Comparison of ENCODE assay signal across 19 cellular contexts in genomic region chr12:123950476-123951169, GRCh38. TPM values are rescaled to one million over a fixed set of nuclear protein-coding genes. Genes with fewer than 3 reads are reported as not detected.
DNase-seq lines count a peak whose midpoint lies in the region; ATAC-seq and TF ChIP-seq lines count a peak whose summit lies in the region.
"Had no signal": no experiment of that assay in that cellular context is flagged by ENCODE, and none has a peak within 500 bp of the region (broad histone marks: within the 10 kb centered on the region; RNA-seq: fewer than 3 reads in every experiment).

No MANE protein-coding gene starts in this region.

- H3K4ac ChIP-seq in H9 (ENCODE audit: low read depth, low read length): no peak overlapping the region

- H3K27ac Mint-ChIP-seq in H9: no peak overlapping the region
- peak overlapping the region; percentile 100 for H3K27ac Mint-ChIP-seq in glutamatergic neuron (ENCODE audit: unreplicated experiment)
- H3K27ac Mint-ChIP-seq in nephron progenitor cell: peak overlapping the region; percentile 9
- H3K27ac Mint-ChIP-seq: B cell; CD4-positive, alpha-beta T cell had no signal

- H2BK5ac ChIP-seq in H9 (ENCODE audit: insufficient read length, low read length): no peak overlapping the region

- no peak overlapping the region for H3K4me3 Mint-ChIP-seq in H9
- peak overlapping the region; percentile 81 for H3K4me3 Mint-ChIP-seq in glutamatergic neuron (ENCODE audit: unreplicated experiment)
- H3K4me3 Mint-ChIP-seq in nephron progenitor cell: no peak overlapping the region
- H3K4me3 Mint-ChIP-seq: B cell; CD4-positive, alpha-beta T cell had no signal

- H4K8ac ChIP-seq in H9 (replicated peaks; ENCODE audit: insufficient read length, low read depth, low read length): no peak overlapping the region

- H4K5ac ChIP-seq in H9 (ENCODE audit: insufficient read length, low read depth, low read length): no peak overlapping the region

- H3K79me2 ChIP-seq in H9 (ENCODE audit: insufficient read depth, low read length): no peaks in the 10 kb centered on the region

- H2AFZ ChIP-seq in H9 (ENCODE audit: low read length): no peak overlapping the region

- H3K4me2 ChIP-seq in H9 (ENCODE audit: insufficient read depth, insufficient read length, low read length): no peak overlapping the region

- no peaks in the 10 kb centered on the region for H3K23me2 ChIP-seq in H9 (ENCODE audit: insufficient read length, low read depth, low read length, poor library complexity, severe bottlenecking)

- no peak overlapping the region; the same call in 1 of the 2 replicates for H3K14ac ChIP-seq in H9 (ENCODE audit: insufficient read depth, low read length)

- peak; percentile 45 for DNase-seq in activated CD8-positive, alpha-beta memory T cell treated with anti-CD3 and anti-CD28 coated beads for 24 hours
- DNase-seq in activated CD8-positive, alpha-beta memory T cell treated with anti-CD3 and anti-CD28 coated beads, Interleukin-2, amount 50 U/mL, for 48 hours: no peak
- DNase-seq in H9 (peak; percentile 15), glutamatergic neuron (no peak), nephron progenitor cell (no peak), iPS-NIHi11 (ENCODE audit: low spot score) (no peak), C1 segment of cervical spinal cord (lab: John Stamatoyannopoulos, UW) (no peak)
- DNase-seq: Caco-2; CD4-positive, alpha-beta T cell; GDM1; GOT3; NCI-H1105; NCI-H2081 treated with DMSO at 0.1 percent for 48 hours; NCI-H510A; NCI-H748 treated with DMSO at 0.1 percent for 48 hours; SHP77 had no signal

- no peaks in the 10 kb centered on the region for H4K20me1 ChIP-seq in H9 (ENCODE audit: control insufficient read depth, insufficient read depth, insufficient read length)

- H3K79me1 ChIP-seq in H9 (ENCODE audit: insufficient read depth, low read depth, low read length, poor library complexity, severe bottlenecking): no peaks in the 10 kb centered on the region

- no peak overlapping the region for H2BK20ac ChIP-seq in H9 (ENCODE audit: low read depth, low read length, poor library complexity, severe bottlenecking)

- H4K91ac ChIP-seq in H9 (ENCODE audit: insufficient read length, low read depth, low read length): no peak overlapping the region

- no peak for ATAC-seq in HG03469 (IDR thresholded peaks at IDR 0.05; ENCODE audit: unreplicated experiment)
- ATAC-seq: K562 had no signal

- no peaks in the 10 kb centered on the region for H3K9me3 Mint-ChIP-seq in H9
- H3K9me3 Mint-ChIP-seq in glutamatergic neuron (ENCODE audit: unreplicated experiment): peaks cover 14% of the 10 kb centered on the region
- peaks cover 12% of the 10 kb centered on the region for H3K9me3 Mint-ChIP-seq in nephron progenitor cell
- H3K9me3 Mint-ChIP-seq: CD4-positive, alpha-beta T cell had no signal

- TF ChIP-seq CTCF in H9 (conservative IDR thresholded peaks at IDR 0.05): no peak
- TF ChIP-seq CTCF in glutamatergic neuron (IDR thresholded peaks at IDR 0.05; ENCODE audit: partially characterized antibody, unreplicated experiment): no peak
- no peak for TF ChIP-seq CTCF in nephron progenitor cell (IDR thresholded peaks at IDR 0.05)

- H2AK5ac ChIP-seq in H9 (ENCODE audit: insufficient read length, low read length): no peak overlapping the region

- H3K27ac ChIP-seq in H9 (ENCODE audit: insufficient read length, low read depth, low read length): no peak overlapping the region

- WGBS in H9 (ENCODE audit: extremely low coverage, insufficient read length, low lambda C conversion rate): no CpG with 5 or more reads among the region's 10 CpGs

- H3K36me3 Mint-ChIP-seq in H9 (ENCODE audit: insufficient read depth in 1 of 3, low read depth in 3 of 3): peaks cover 0 to 1% (median 0%) of the 10 kb centered on the region in 3 experiments; a peak in 1 of 7 replicates
- H3K36me3 Mint-ChIP-seq in glutamatergic neuron (ENCODE audit: unreplicated experiment): peaks cover 12% of the 10 kb centered on the region
- peaks cover 35% of the 10 kb centered on the region for H3K36me3 Mint-ChIP-seq in nephron progenitor cell (ENCODE audit: low read depth)

- H3T11ph ChIP-seq in H9 (ENCODE audit: low read length): no peak overlapping the region

- no peaks in the 10 kb centered on the region; the same call in 1 of the 2 replicates for H3K27me3 ChIP-seq in H9 (ENCODE audit: insufficient read depth, low read length)

- no peak overlapping the region for H3K56ac ChIP-seq in H9 (ENCODE audit: insufficient read length, low read depth, low read length)

- H2BK12ac ChIP-seq in H9 (ENCODE audit: insufficient read length, low read depth, low read length): no peak overlapping the region

- H3K18ac ChIP-seq in H9 (ENCODE audit: insufficient read length, low read depth, low read length): no peak overlapping the region

- no peaks in the 10 kb centered on the region for H3K9me3 ChIP-seq in H9 (ENCODE audit: control insufficient read depth, low read depth, low read length)
- H3K9me3 ChIP-seq: Caco-2 had no signal

- H3K4me1 Mint-ChIP-seq in H9 (no peaks in the 10 kb centered on the region; a peak in 1 of 4 replicates), glutamatergic neuron (ENCODE audit: low read depth, unreplicated experiment) (peaks cover 49% of the 10 kb centered on the region), nephron progenitor cell (peaks cover 46% of the 10 kb centered on the region)
- H3K4me1 Mint-ChIP-seq: B cell had no signal

- H3K4me1 ChIP-seq in H9 (ENCODE audit: insufficient read depth, low read length): no peaks in the 10 kb centered on the region

- no peak overlapping the region for H3K23ac ChIP-seq in H9 (ENCODE audit: insufficient read length, low read depth, low read length)

- H2BK15ac ChIP-seq in H9 (ENCODE audit: low read depth, low read length): no peak overlapping the region

- H2BK120ac ChIP-seq in H9 (ENCODE audit: low read depth, low read length, poor library complexity, severe bottlenecking): no peak overlapping the region

- no peak overlapping the region for H3K9ac ChIP-seq in H9 (ENCODE audit: extremely low read depth, insufficient read length, low read length)

- H3K27me3 Mint-ChIP-seq in H9 (ENCODE audit: low read depth) (peaks cover 96% of the 10 kb centered on the region), glutamatergic neuron (ENCODE audit: unreplicated experiment) (peaks cover 14% of the 10 kb centered on the region), nephron progenitor cell (ENCODE audit: low read depth, poor library complexity) (peaks cover 8% of the 10 kb centered on the region)
- H3K27me3 Mint-ChIP-seq: B cell; CD4-positive, alpha-beta T cell had no signal

RNA-seq across cellular contexts. Expression of gene CCDC92, which starts 22.0 kb away (rescaled TPM):
- total RNA-seq in H9 (2021): 1.0 and 1.3 TPM in 2 replicates
- 96.2 TPM for total RNA-seq in glutamatergic neuron (ENCODE audit: unreplicated experiment)

RNA-seq across cellular contexts. Expression of gene ZNF664, which starts 22.4 kb away (rescaled TPM):
- total RNA-seq in H9 (2021): 29.5 and 31.7 TPM in 2 replicates
- total RNA-seq in glutamatergic neuron (ENCODE audit: unreplicated experiment): 310 TPM

Comparison
In these comparisons a context has a peak if more than half of its experiments do, and no peak if none do; other contexts are left out.
1. DNase-seq: peak in activated CD8-positive, alpha-beta memory T cell treated with anti-CD3 and anti-CD28 coated beads for 24 hours (single experiment) and H9 (single experiment); none in activated CD8-positive, alpha-beta memory T cell treated with anti-CD3 and anti-CD28 coated beads, Interleukin-2, amount 50 U/mL, for 48 hours (single experiment), glutamatergic neuron (single experiment), nephron progenitor cell (single experiment), iPS-NIHi11 (single experiment) and C1 segment of cervical spinal cord (0 of 14).
2. H3K27ac Mint-ChIP-seq: peak in glutamatergic neuron (single experiment) and nephron progenitor cell (single experiment); none in H9 (0 of 3).
3. RNA of gene CCDC92, which starts 22.0 kb away (total RNA-seq): 96.2 TPM in glutamatergic neuron (single experiment); 1.0 to 1.3 TPM in H9; every median in the first group is over 10 times any median in the second.